In the genomic region with DNA sequence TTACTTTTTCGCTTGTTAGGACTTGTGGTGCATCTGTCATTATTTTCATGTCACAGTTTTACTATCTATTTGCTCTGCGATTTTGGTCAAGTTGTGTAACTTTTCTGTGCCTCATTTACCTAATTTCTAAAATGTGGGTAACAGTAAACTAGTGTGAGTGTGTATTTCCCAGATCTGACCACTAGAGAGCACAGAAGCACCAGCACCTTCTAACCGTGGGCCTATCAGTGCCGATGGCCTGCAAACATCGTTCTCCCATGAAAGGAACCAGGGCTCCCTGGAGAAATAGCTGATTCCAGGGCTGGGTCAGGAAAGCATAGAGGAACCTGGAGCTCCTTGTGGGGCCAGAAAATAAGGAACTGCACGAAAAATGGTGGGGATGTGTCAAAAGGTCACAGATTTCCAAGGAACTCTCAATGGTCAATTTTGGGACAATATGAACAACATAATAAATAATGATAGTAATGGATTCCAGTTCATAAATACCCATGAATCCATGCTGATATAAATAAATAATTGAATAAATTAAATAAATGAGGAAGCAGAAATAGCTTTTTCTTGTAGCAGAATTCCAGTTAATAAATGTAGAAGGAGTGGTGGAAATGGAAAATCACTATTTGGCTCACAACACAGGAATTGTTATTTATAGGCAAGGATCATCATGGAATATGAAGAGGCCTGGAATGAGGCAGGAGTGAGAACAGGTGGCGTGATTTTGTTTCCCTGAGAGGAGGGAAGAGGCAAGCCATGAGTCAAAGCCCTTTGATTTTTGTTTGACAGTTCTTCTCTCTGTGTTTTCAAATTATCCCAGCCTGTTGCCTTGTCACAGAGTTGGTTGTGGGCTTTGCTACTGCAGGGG, we compare ENCODE assay signal across 1 cellular context.
TF ChIP-seq lines count a peak whose summit lies in the region.

No MANE protein-coding gene starts in this region.

TF ChIP-seq in HEK293, 187 proteins besides CTCF, POLR2A, EP300 and RAD21 (continued from another document):
- TF ChIP-seq ZNF654 (tag by site-specific recombination; IDR thresholded peaks at IDR 0.05; ENCODE audit: low read depth): peak; percentile 41; the same call in 1 of the 2 replicates
